Comparison of ENCODE assay signal across 14 cellular contexts in the genomic region with DNA sequence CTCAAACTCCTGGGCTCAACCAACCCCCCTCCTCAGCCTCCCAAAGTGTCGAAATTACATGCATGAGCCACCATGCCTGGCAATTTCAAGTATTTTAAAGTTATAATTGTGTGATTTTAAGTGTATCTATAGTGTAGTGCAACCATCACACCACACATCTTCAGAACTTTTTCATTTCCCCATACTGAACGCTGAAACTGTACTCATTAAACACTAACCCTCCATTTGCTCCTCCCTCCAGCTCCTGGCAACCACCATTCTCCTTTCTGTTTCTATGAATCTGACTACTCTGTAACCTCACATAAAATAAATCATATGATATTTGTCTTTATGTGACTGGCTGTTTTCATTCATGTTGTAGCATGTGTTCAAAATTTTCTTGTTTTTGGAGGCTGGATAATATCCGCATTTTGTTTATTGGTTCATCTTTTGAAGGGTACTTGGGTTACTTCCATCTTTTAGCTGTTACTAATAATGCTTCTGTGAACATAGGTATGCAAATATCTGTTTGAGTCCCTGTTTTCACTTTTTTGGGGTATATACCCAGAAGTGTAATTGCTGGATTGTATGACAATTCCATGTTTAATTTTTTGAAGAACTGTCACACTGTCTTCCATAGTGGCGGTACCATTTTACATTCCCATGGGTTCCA.
A peak's percentile ranks its signal among the peaks of the same experiment; 100 is the strongest.
DNase-seq lines count a peak whose midpoint lies in the region; ATAC-seq and TF ChIP-seq lines count a peak whose summit lies in the region.
"Had no signal": no experiment of that assay in that cellular context is flagged by ENCODE, and none has a peak within 500 bp of the region (broad histone marks: within the 10 kb centered on the region; RNA-seq: fewer than 3 reads in every experiment).

No MANE protein-coding gene starts in this region.

- H3K9me3 ChIP-seq in OCI-LY3 (ENCODE audit: insufficient read depth, low read length), result no peaks in the 10 kb centered on the region
- H3K9me3 ChIP-seq: mucosa of descending colon, prostate gland had no signal

- peak overlapping the region; percentile 5; the same call in 1 of the 2 replicates for H3K27ac ChIP-seq in OCI-LY3 (ENCODE audit: low read length)
- H3K27ac ChIP-seq: prostate gland had no signal

- peaks cover 21% of the 10 kb centered on the region for H3K4me1 ChIP-seq in OCI-LY3 (ENCODE audit: low read length)
- H3K4me1 ChIP-seq: prostate gland had no signal

- DNase-seq in HuH-7.5 (ENCODE audit: low spot score), result no peak
- no peak for DNase-seq in NCI-H146 treated with DMSO at 0.1 percent for 48 hours (lab: John Stamatoyannopoulos, UW; ENCODE audit: unreplicated experiment)
- no peak for DNase-seq in activated T-cell treated with anti-CD3 and anti-CD28 coated beads for 4 hours
- DNase-seq in CD1c-positive myeloid dendritic cell (ENCODE audit: extremely low spot score), result no peak
- DNase-seq: activated CD8-positive, alpha-beta memory T cell treated with anti-CD3 and anti-CD28 coated beads for 24 hours; CD8-positive, alpha-beta T cell; mucosa of descending colon; NCI-H446 treated with DMSO at 0.1 percent for 48 hours; stimulated activated naive CD4-positive, alpha-beta T cell treated with Interleukin-2 at 50 U/mL for 16 hours had no signal

- H3K27me3 ChIP-seq in OCI-LY3 (ENCODE audit: low read depth, low read length), result no peaks in the 10 kb centered on the region

- no peak overlapping the region for H3K9ac ChIP-seq in OCI-LY3 (ENCODE audit: low read length)

- peak overlapping the region; percentile 80 for H2AFZ ChIP-seq in OCI-LY3 (ENCODE audit: low read depth, low read length)

- peak overlapping the region; percentile 4; the same call in 1 of the 2 replicates for H3K4me3 ChIP-seq in OCI-LY3 (ENCODE audit: low read length)
- H3K4me3 ChIP-seq: mucosa of descending colon, prostate gland had no signal

- H3K36me3 ChIP-seq in OCI-LY3 (replicated peaks; ENCODE audit: low read depth, low read length), result no peaks in the 10 kb centered on the region
- H3K36me3 ChIP-seq: prostate gland had no signal

- TF ChIP-seq CTCF in OCI-LY3 (IDR thresholded peaks at IDR 0.05; ENCODE audit: low read depth, low read length), result no peak

- H3K79me2 ChIP-seq in OCI-LY3 (ENCODE audit: low read length), result no peaks in the 10 kb centered on the region

- no peaks in the 10 kb centered on the region for H4K20me1 ChIP-seq in OCI-LY3 (ENCODE audit: insufficient read depth, low read length)

- peak overlapping the region; percentile 51 for H3K4me2 ChIP-seq in OCI-LY3 (ENCODE audit: low read length)

- ATAC-seq in GM18907 (IDR thresholded peaks at IDR 0.05; ENCODE audit: unreplicated experiment), result peak; percentile 81
- peak; percentile 87 for ATAC-seq in GM21528 (IDR thresholded peaks at IDR 0.05; ENCODE audit: low FRiP score, unreplicated experiment)
- ATAC-seq in HG03045 (IDR thresholded peaks at IDR 0.05; ENCODE audit: unreplicated experiment), result peak; percentile 84
- ATAC-seq: CD8-positive, alpha-beta T cell; mucosa of descending colon had no signal
